33 cellular contexts compared by ENCODE assay signal in the genomic region with DNA sequence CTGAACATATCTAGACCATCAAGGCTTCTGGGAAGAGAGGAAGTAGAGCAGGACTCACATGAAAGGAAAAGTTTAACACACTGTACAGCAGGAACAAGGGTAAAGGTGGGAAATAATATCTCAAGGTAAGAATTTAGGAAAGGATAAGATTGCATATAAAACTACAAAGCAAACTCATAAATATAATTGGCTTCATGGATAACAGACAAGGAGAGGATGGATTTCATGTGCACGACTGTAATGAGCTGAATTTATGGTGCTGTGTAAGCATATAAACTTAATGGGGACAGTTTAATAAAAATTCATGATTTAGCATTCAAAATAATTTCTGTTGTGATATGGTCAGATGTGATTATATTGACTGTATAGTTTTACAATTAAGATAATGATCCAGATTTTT.
"Had no signal": no experiment of that assay in that cellular context is flagged by ENCODE, and none has a peak within 500 bp of the region (broad histone marks: within the 10 kb centered on the region; RNA-seq: fewer than 3 reads in every experiment).

No MANE protein-coding gene starts in this region.

- H3K4me3 ChIP-seq: MG63 had no signal

- H3K9me3 ChIP-seq: MG63 had no signal

- DNase-seq: Karpas-422, Kasumi-1, MG63, MM.1S, MV-4-11, NCI-H1048, NCI-H1092, NCI-H1092 treated with DMSO at 0.1 percent for 48 hours, NCI-H1105, NCI-H1105 treated with DMSO at 0.1 percent for 48 hours, NCI-H1417 treated with DMSO at 0.1 percent for 48 hours, NCI-H1436, NCI-H1436 treated with DMSO at 0.1 percent for 48 hours, NCI-H146, NCI-H1694, NCI-H1694 treated with DMSO at 0.1 percent for 48 hours, NCI-H187, NCI-H187 treated with DMSO at 0.1 percent for 48 hours, NCI-H1930, NCI-H2029, NCI-H2029 treated with DMSO at 0.1 percent for 48 hours, NCI-H2081, NCI-H2081 treated with DMSO at 0.1 percent for 48 hours, NCI-H2107, NCI-H2171, NCI-H2171 treated with DMSO at 0.1 percent for 48 hours, NCI-H2227 treated with DMSO at 0.1 percent for 48 hours, NCI-H226, NCI-H345, NCI-H446, NCI-H446 treated with DMSO at 0.1 percent for 48 hours, NCI-H510A, NCI-H510A treated with DMSO at 0.1 percent for 48 hours had no signal

- H3K36me3 ChIP-seq: MG63 had no signal
